Comparison of ENCODE assay signal across 13 cellular contexts in the genomic region with DNA sequence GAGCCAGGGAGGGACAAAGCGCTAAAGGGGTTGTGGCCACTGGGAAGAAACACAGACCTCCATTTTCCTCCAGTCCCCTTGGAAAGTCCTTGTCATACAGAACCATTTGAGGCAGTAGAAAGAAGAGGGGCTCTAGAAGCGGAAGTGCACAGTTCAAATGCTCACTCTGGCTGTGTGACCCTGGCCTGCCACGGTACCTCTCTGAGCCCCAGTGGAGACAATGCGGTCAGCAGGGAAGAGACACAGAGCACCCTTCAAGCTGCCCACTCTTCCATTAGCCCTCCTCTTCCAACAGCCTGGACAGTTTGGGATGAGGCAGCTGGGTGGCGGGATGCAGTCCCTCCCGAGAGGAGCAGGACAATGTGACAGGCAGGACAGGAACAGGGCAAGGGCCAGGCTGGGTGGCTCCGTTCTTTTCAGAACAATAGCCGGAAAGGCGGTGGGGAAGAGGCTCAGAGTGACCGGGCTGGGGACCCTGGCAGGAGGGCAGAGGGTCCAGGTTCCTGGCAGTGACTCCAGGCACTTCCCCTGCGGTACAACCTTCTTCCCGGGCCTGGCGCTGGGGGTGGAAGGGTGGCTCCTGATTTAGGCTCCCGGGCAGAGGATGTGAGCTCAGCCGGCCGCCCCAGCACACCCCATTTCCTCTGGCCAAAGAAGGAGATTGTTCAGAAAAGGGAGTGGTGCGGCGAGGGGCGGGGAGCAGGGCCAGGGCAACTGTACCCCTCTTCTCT. TPM values are rescaled to one million over a fixed set of nuclear protein-coding genes. Genes with fewer than 3 reads are reported as not detected.
DNase-seq lines count a peak whose midpoint lies in the region; ATAC-seq and TF ChIP-seq lines count a peak whose summit lies in the region.
"Had no signal": no experiment of that assay in that cellular context is flagged by ENCODE, and none has a peak within 500 bp of the region (broad histone marks: within the 10 kb centered on the region; RNA-seq: fewer than 3 reads in every experiment).

No MANE protein-coding gene starts in this region.

- TF ChIP-seq CTCF in gastroesophageal sphincter (IDR thresholded peaks at IDR 0.05) = no peak

- TF ChIP-seq POLR2A in gastroesophageal sphincter (IDR thresholded peaks at IDR 0.05) = no peak

- no peaks in the 10 kb centered on the region for H3K9me3 ChIP-seq in gastroesophageal sphincter

- no peaks in the 10 kb centered on the region for H3K27me3 ChIP-seq in gastroesophageal sphincter

- peak; percentile 45 to 75 for DNase-seq in lung microvascular endothelial cell (ENCODE audit: low read depth in 2 of 2)
- no peak for DNase-seq in middle frontal gyrus (ENCODE audit: extremely low spot score, low spot score)
- DNase-seq: DMS 273 treated with DMSO at 0.1 percent for 48 hours; NCI-H1092 treated with DMSO at 0.1 percent for 48 hours; NK-92 treated with Interleukin-12 subunit alpha and Interleukin-12 subunit beta, amount 100 ng/mL, for 24 hours; SHP77 treated with DMSO at 0.1 percent for 48 hours; stimulated activated naive B cell treated with anti-CD40 and anti-IgM and Interleukin-4, amounts not matched to agents 10 μg/mL and 1 μg/mL and 100 μg/mL, for 72 hours had no signal

- WGBS in gastroesophageal sphincter (ENCODE audit: low coverage in 1 of 2), 2 donors = 82 to 89% methylated on average over 3 of the region's 19 CpGs

- H3K27ac ChIP-seq in angular gyrus (ENCODE audit: low read depth, low read length) (peak overlapping the region; percentile 98), gastroesophageal sphincter (peak overlapping the region in 3 of 4 donors; percentile 90 to 98 (median 90)), temporal lobe (ENCODE audit: low read depth, low read length) (peak overlapping the region; percentile 99)

- peaks cover 0 to 82% (median 33%) of the 10 kb centered on the region in 3 donors for H3K4me1 ChIP-seq in gastroesophageal sphincter

- no peak for TF ChIP-seq EP300 in gastroesophageal sphincter (IDR thresholded peaks at IDR 0.05)

- peak; percentile 54 for ATAC-seq in gastroesophageal sphincter
- ATAC-seq in GM18519 (IDR thresholded peaks at IDR 0.05; ENCODE audit: low FRiP score, unreplicated experiment) = no peak
- no peak for ATAC-seq in HG03571 (IDR thresholded peaks at IDR 0.05; ENCODE audit: unreplicated experiment)
- ATAC-seq in HG03460 (IDR thresholded peaks at IDR 0.05; ENCODE audit: unreplicated experiment) = no peak
- ATAC-seq: stimulated activated naive B cell treated with anti-CD40 and anti-IgM and Interleukin-4, amounts not matched to agents 10 μg/mL and 1 μg/mL and 100 μg/mL, for 72 hours had no signal

- peak overlapping the region in 1 of 2 donors; percentile 96 for H3K4me3 ChIP-seq in gastroesophageal sphincter

- peaks cover 0 to 48% of the 10 kb centered on the region in 2 donors for H3K36me3 ChIP-seq in gastroesophageal sphincter

RNA-seq across cellular contexts. Expression of a gene that starts 5.6 kb away (rescaled TPM):
- total RNA-seq in gastroesophageal sphincter (10 to 100 TPM; 13.7 to 46.0 (median 15.6) TPM), lung microvascular endothelial cell (7.0 and 11.5 TPM in 2 replicates), temporal lobe (5.7 TPM)

RNA-seq across cellular contexts. Expression of a gene that starts 6.6 kb away (rescaled TPM):
- 10 to 100 TPM; 15.8 to 26.5 (median 17.1) TPM for total RNA-seq in gastroesophageal sphincter
- total RNA-seq in lung microvascular endothelial cell = 7.4 and 8.9 TPM in 2 replicates
- 7.6 TPM for total RNA-seq in temporal lobe

RNA-seq across cellular contexts. Expression of a gene that starts 15.8 kb away (rescaled TPM):
- total RNA-seq in gastroesophageal sphincter (1 to 10 TPM; 2.3 to 7.9 (median 5.8) TPM), lung microvascular endothelial cell (8.3 and 14.7 TPM in 2 replicates), temporal lobe (0.74 TPM)

RNA-seq across cellular contexts. Expression of a gene that starts 53.3 kb away (rescaled TPM):
- total RNA-seq in gastroesophageal sphincter = 10 to 100 TPM; 31.0 to 50.3 (median 42.8) TPM
- 20.0 and 20.6 TPM in 2 replicates for total RNA-seq in lung microvascular endothelial cell
- 20.7 TPM for total RNA-seq in temporal lobe
